Comparison of ENCODE assay signal across 1 cellular context in the genomic region with DNA sequence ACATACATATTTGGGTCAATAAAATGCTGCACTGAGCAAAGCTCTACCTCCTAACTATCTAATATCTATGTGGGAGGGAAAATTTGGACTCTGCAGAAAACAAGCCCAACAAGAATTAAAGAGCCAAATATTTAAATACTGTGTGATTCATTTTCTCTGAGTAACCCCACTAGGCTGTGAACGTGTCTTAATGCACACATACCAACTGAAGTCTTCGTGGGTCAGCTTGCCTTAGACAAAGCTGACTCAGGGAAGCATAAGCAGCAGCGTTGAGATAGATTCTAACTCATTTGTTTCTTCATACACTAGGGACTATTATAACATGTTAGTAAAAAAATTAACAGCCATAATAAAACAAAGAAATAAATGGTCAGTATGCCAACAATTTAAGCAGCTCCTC.
TF ChIP-seq lines count a peak whose summit lies in the region.

No MANE protein-coding gene starts in this region.

TF ChIP-seq in A549, 52 proteins besides CTCF, POLR2A, EP300 and RAD21 (continued from another document):
- TF ChIP-seq, protein P1, sequence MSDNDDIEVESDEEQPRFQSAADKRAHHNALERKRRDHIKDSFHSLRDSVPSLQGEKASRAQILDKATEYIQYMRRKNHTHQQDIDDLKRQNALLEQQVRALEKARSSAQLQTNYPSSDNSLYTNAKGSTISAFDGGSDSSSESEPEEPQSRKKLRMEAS (IDR thresholded peaks at IDR 0.05), result no peak
